In genomic region chr17:39261286-39261685, GRCh38 we compare ENCODE assay signal across 10 cellular contexts. TPM values are rescaled to one million over a fixed set of nuclear protein-coding genes. Genes with fewer than 3 reads are reported as not detected.
DNase-seq lines count a peak whose midpoint lies in the region; ATAC-seq and TF ChIP-seq lines count a peak whose summit lies in the region.
"Had no signal": no experiment of that assay in that cellular context is flagged by ENCODE, and none has a peak within 500 bp of the region (broad histone marks: within the 10 kb centered on the region; RNA-seq: fewer than 3 reads in every experiment).

No MANE protein-coding gene starts in this region.

- H3K4me3 ChIP-seq in BJ (ENCODE audit: low read depth, low read length) = no peak overlapping the region
- no peak overlapping the region for H3K4me3 ChIP-seq in GM12864 (ENCODE audit: low read depth, low read length)
- no peak overlapping the region for H3K4me3 ChIP-seq in RWPE2 (ENCODE audit: severe bottlenecking)
- H3K4me3 ChIP-seq in iPS-20b (ENCODE audit: low read length) = no peak overlapping the region
- H3K4me3 ChIP-seq: SJSA1 had no signal

- ATAC-seq in RWPE2 (ENCODE audit: low read depth) (no peak), GM19328 (IDR thresholded peaks at IDR 0.05; ENCODE audit: unreplicated experiment) (no peak)
- ATAC-seq: activated T-helper 17 cell treated with anti-CD3 and anti-CD28 coated beads, Interleukin-2, amount 50 U/mL, for 72 hours had no signal

- POLR2A ChIA-PET in BJ (lab: Charles Lee) = no interaction called here

- no peak overlapping the region for H3K9ac ChIP-seq in iPS-20b (ENCODE audit: low read depth, low read length)

- H3K27ac ChIP-seq in RWPE2 (ENCODE audit: poor library complexity, severe bottlenecking) (no peak overlapping the region), iPS-20b (ENCODE audit: low read length) (peak overlapping the region; percentile 60)
- H3K27ac ChIP-seq: SJSA1 had no signal

- H3K9me3 ChIP-seq in RWPE2 (ENCODE audit: severe bottlenecking) = no peaks in the 10 kb centered on the region
- H3K9me3 ChIP-seq in iPS-20b (ENCODE audit: insufficient read depth, low read depth, low read length) = no peaks in the 10 kb centered on the region
- H3K9me3 ChIP-seq: SJSA1 had no signal

- DNase-seq in BJ (ENCODE audit: low read depth) (no peak), GM12864 (ENCODE audit: low read depth) (no peak), RWPE2 (ENCODE audit: low spot score) (no peak), cerebellar cortex (ENCODE audit: low spot score) (no peak), ACHN (no peak), inferior parietal cortex (ENCODE audit: extremely low spot score) (no peak)

- peaks cover 18% of the 10 kb centered on the region for H3K36me3 ChIP-seq in BJ (ENCODE audit: control insufficient read depth, insufficient read depth, low read length)
- peaks cover 17% of the 10 kb centered on the region for H3K36me3 ChIP-seq in RWPE2 (ENCODE audit: low read depth)
- H3K36me3 ChIP-seq in iPS-20b (ENCODE audit: insufficient read depth, low read depth, low read length) = peaks cover 19% of the 10 kb centered on the region

- H3K27me3 ChIP-seq in BJ (ENCODE audit: control insufficient read depth, insufficient read depth, low read length) (no peaks in the 10 kb centered on the region), RWPE2 (ENCODE audit: insufficient read depth, poor library complexity, severe bottlenecking) (no peaks in the 10 kb centered on the region), iPS-20b (ENCODE audit: insufficient read depth, low read length) (no peaks in the 10 kb centered on the region)
- H3K27me3 ChIP-seq: SJSA1 had no signal

- in situ Hi-C loops in ACHN (cut with HindIII; ENCODE audit: low pct_ligation_motif_present, low pct_unique_long_range_greater_than_20kb, low sequenced_read_pairs) = no loop called here

- TF ChIP-seq CTCF in BJ (IDR thresholded peaks at IDR 0.05; ENCODE audit: insufficient read depth, low read depth, low read length) = peak; percentile 18; the same call in 1 of the 2 replicates
- peak; percentile 58 for TF ChIP-seq CTCF in GM12864 (IDR thresholded peaks at IDR 0.05; ENCODE audit: low read depth, low read length, missing control alignments)
- peak; percentile 13 for TF ChIP-seq CTCF in RWPE2 (IDR thresholded peaks at IDR 0.05; ENCODE audit: poor library complexity, severe bottlenecking)

- H3K4me1 ChIP-seq in RWPE2 (ENCODE audit: insufficient read depth, poor library complexity, severe bottlenecking) (no peaks in the 10 kb centered on the region), iPS-20b (ENCODE audit: insufficient read depth, low read length) (no peaks in the 10 kb centered on the region)
- H3K4me1 ChIP-seq: SJSA1 had no signal

- CTCF ChIA-PET in BJ (lab: Yijun Ruan, JAX) = interaction anchor here (0.5 to 0.7 kb wide), 2 partner anchors 9 to 16 kb away, joined by 3 read pairs; no protein-coding TSS in a partner anchor

RNA-seq across cellular contexts. Expression of gene STAC2, which starts 35.5 kb away (rescaled TPM):
- polyA plus RNA-seq in BJ (2011; rRNA removed) = not detected in 2 replicates
- polyA minus RNA-seq in BJ (2011; rRNA and poly(A)+ RNA removed) = not detected in 2 replicates
